In the genomic region with DNA sequence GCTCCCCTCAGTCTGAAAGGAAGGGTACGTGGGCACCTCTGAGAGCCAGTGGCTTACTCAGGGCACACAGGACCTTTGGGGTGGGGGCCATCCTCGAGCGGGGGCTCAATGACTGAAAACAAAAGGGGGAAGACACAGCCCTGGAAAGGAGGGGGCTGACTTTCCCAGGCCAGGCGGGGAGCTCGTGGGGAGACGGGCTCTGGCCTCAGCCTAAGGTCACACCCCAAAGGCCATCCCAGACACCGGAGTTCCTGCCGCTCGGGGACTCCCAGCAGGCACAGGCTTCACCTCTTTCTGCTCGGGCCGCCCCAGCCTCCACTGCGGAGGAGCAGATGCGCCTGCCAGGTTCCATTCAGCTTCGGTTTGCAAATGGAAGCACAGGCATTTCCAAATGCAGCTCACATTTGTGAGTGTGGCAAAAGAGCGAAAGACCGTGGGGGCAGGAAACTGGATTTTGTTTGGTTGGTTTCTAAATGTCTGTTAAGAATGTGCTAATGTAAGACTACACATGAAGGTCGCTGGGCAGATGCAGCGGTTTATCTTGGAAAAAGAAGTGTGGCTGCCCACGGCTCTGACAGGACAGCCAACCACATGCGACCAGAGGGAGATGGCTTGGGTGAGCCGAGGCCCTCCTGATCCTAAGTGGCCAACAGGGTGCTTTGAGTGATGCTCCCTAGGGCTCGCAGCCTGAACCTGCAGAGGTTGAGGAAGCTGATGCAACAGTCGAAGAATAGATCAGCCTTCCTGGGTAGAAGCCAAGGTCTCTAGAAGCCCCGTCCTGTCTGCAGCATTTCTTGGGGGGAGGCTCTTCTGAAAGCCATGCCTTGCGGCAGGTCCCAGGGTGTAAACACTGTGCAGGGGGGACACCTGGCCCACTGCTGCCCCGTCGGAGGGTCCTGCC, we compare ENCODE assay signal across 9 cellular contexts.
DNase-seq lines count a peak whose midpoint lies in the region; ATAC-seq and TF ChIP-seq lines count a peak whose summit lies in the region.
"Had no signal": no experiment of that assay in that cellular context is flagged by ENCODE, and none has a peak within 500 bp of the region (broad histone marks: within the 10 kb centered on the region; RNA-seq: fewer than 3 reads in every experiment).

No MANE protein-coding gene starts in this region.

- H4K20me1 ChIP-seq in GM23248 (ENCODE audit: insufficient read depth) (no peaks in the 10 kb centered on the region), PC-9 (ENCODE audit: insufficient read depth) (no peaks in the 10 kb centered on the region)

- no TSS peak for BruUV-seq in PC-9 (replicated peaks; lab: Mats Ljungman, UMichigan)

- H3K27ac ChIP-seq in GM23248 = no peak overlapping the region
- H3K27ac ChIP-seq in SK-N-MC = peak overlapping the region; percentile 89
- H3K27ac ChIP-seq in esophagus (ENCODE audit: low read depth in 2 of 2, low read length in 1 of 2) = peak overlapping the region; percentile 7 to 84
- peak overlapping the region; percentile 86 for H3K27ac ChIP-seq in psoas muscle
- no peak overlapping the region for H3K27ac ChIP-seq in PC-9

- POLR2A ChIA-PET in PC-9 (lab: Charles Lee; ENCODE audit: unreplicated experiment) = no interaction called here

- WGBS in GM23248 (ENCODE audit: low coverage in 1 of 2, low lambda C conversion rate in 2 of 2, missing lambda C conversion rate in 2 of 2), 2 experiments = 79 to 88% methylated on average over 20 to 27 of the region's 27 CpGs
- WGBS in esophagus, 2 donors = 74 to 76% methylated on average over 27 of the region's 27 CpGs
- WGBS in psoas muscle, 3 donors = 42 to 57% (median 53%) methylated on average over 27 of the region's 27 CpGs

- in situ Hi-C loops in GM23248 (cut with MboI) = no loop called here

- H3K27me3 ChIP-seq in GM23248 (replicated peaks; ENCODE audit: insufficient read depth) (no peaks in the 10 kb centered on the region), esophagus (ENCODE audit: control insufficient read depth in 1 of 2, insufficient read depth in 2 of 2, low read length in 2 of 2) (no peaks in the 10 kb centered on the region), psoas muscle (ENCODE audit: insufficient read depth in 3 of 3, low read length in 2 of 3) (no peaks in the 10 kb centered on the region), PC-9 (ENCODE audit: insufficient read depth, low read depth) (no peaks in the 10 kb centered on the region)

- H3K79me2 ChIP-seq in GM23248 (ENCODE audit: insufficient read depth) (peaks cover 65% of the 10 kb centered on the region), PC-9 (ENCODE audit: low read depth) (peaks cover 24% of the 10 kb centered on the region; the same call in 1 of the 2 replicates)

- H3K4me3 ChIP-seq in GM23248 (no peak overlapping the region), SK-N-MC (peak overlapping the region; percentile 67), esophagus (ENCODE audit: low read depth in 1 of 2, low read length in 2 of 2) (no peak overlapping the region), psoas muscle (peak overlapping the region; percentile 4), PC-9 (no peak overlapping the region)

- H3K9me2 ChIP-seq in GM23248 (ENCODE audit: insufficient read depth) = no peaks in the 10 kb centered on the region
- no peaks in the 10 kb centered on the region for H3K9me2 ChIP-seq in PC-9 (ENCODE audit: insufficient read depth)

- H3K4me2 ChIP-seq in GM23248 (ENCODE audit: unreplicated experiment) (no peak overlapping the region), PC-9 (no peak overlapping the region)

- intact Hi-C loops in psoas muscle (cut with DNase I) = no loop called here
- intact Hi-C loops in PC-9 (cut with micrococcal nuclease; ENCODE audit: unreplicated experiment) = no loop called here

- CTCF ChIA-PET in PC-9 (lab: Charles Lee) = no interaction called here

- peak in 3 of 4 donors; percentile 15 to 44 (median 41) for ATAC-seq in psoas muscle

- H3F3A ChIP-seq in GM23248 (ENCODE audit: insufficient read depth) = peaks cover 5% of the 10 kb centered on the region; the same call in 1 of the 2 replicates
- H3F3A ChIP-seq in PC-9 (ENCODE audit: insufficient read depth, low read depth) = peaks cover 7% of the 10 kb centered on the region; the same call in 1 of the 2 replicates

- H3K9me3 ChIP-seq in GM23248 (ENCODE audit: low read depth) = no peaks in the 10 kb centered on the region
- H3K9me3 ChIP-seq in SK-N-MC (ENCODE audit: low read depth, low read length) = no peaks in the 10 kb centered on the region
- no peaks in the 10 kb centered on the region for H3K9me3 ChIP-seq in esophagus (ENCODE audit: control insufficient read depth in 2 of 2, insufficient read depth in 1 of 2, low read depth in 1 of 2, low read length in 1 of 2)
- no peaks in the 10 kb centered on the region for H3K9me3 ChIP-seq in psoas muscle
- no peaks in the 10 kb centered on the region for H3K9me3 ChIP-seq in PC-9 (ENCODE audit: insufficient read depth, low read depth)

- TF ChIP-seq CTCF in psoas muscle (IDR thresholded peaks at IDR 0.05) (no peak), PC-9 (conservative IDR thresholded peaks at IDR 0.05) (no peak)

- H2AFZ ChIP-seq in GM23248 (no peak overlapping the region), PC-9 (no peak overlapping the region)

- H3K4me1 ChIP-seq in GM23248 (ENCODE audit: insufficient read depth) = peaks cover 33% of the 10 kb centered on the region
- H3K4me1 ChIP-seq in esophagus (ENCODE audit: control insufficient read depth in 2 of 2, insufficient read depth in 2 of 2, low read length in 1 of 2) = peaks cover 28 to 44% of the 10 kb centered on the region in 2 donors
- peaks cover 92% of the 10 kb centered on the region for H3K4me1 ChIP-seq in psoas muscle
- H3K4me1 ChIP-seq in PC-9 (replicated peaks; ENCODE audit: insufficient read depth) = peaks cover 26% of the 10 kb centered on the region

- H3K9ac ChIP-seq in GM23248 = no peak overlapping the region
- peak overlapping the region; percentile 62 for H3K9ac ChIP-seq in SK-N-MC (ENCODE audit: insufficient read length)

- peak; percentile 38 for DNase-seq in GM23248
- peak; percentile 58 for DNase-seq in SK-N-MC (ENCODE audit: low read depth, low spot score)
- peak; percentile 31 to 58 for DNase-seq in psoas muscle
- no peak for DNase-seq in epidermal melanocyte (ENCODE audit: insufficient read length, low spot score)
- DNase-seq in NCI-H1694 (lab: John Stamatoyannopoulos, UW) = no peak
- no peak for DNase-seq in PC-9
- DNase-seq in stimulated activated CD4-positive, alpha-beta T cell treated with anti-CD3 and anti-CD28 coated beads, Interleukin-4, amount 100 ng/mL, for 24 hours = no peak
- DNase-seq: NCI-H2081 had no signal

- H3K36me3 ChIP-seq in GM23248 (ENCODE audit: low read depth) (no peaks in the 10 kb centered on the region), SK-N-MC (ENCODE audit: insufficient read depth, low read length) (no peaks in the 10 kb centered on the region), esophagus (ENCODE audit: control insufficient read depth in 2 of 2, insufficient read depth in 2 of 2, low read length in 1 of 2) (peaks cover 0 to 3% of the 10 kb centered on the region in 2 donors), psoas muscle (ENCODE audit: insufficient read depth in 1 of 2, low read depth in 1 of 2) (no peaks in the 10 kb centered on the region), PC-9 (ENCODE audit: low read depth) (no peaks in the 10 kb centered on the region)

Comparison
In these comparisons a context has a peak if more than half of its experiments do, and no peak if none do; other contexts are left out.
1. DNase-seq: peak in GM23248 (single experiment), SK-N-MC (single experiment) and psoas muscle (2 of 2); none in epidermal melanocyte (single experiment), NCI-H1694 (single experiment), PC-9 (0 of 2) and stimulated activated CD4-positive, alpha-beta T cell treated with anti-CD3 and anti-CD28 coated beads, Interleukin-4, amount 100 ng/mL, for 24 hours (single experiment).
2. H3K27ac ChIP-seq: peak in SK-N-MC (single experiment), esophagus (2 of 2) and psoas muscle (single experiment); none in GM23248 (single experiment) and PC-9 (single experiment).
3. H3K4me3 ChIP-seq: peak in SK-N-MC (single experiment) and psoas muscle (single experiment); none in GM23248 (single experiment), esophagus (0 of 2) and PC-9 (single experiment).